In the genomic region with DNA sequence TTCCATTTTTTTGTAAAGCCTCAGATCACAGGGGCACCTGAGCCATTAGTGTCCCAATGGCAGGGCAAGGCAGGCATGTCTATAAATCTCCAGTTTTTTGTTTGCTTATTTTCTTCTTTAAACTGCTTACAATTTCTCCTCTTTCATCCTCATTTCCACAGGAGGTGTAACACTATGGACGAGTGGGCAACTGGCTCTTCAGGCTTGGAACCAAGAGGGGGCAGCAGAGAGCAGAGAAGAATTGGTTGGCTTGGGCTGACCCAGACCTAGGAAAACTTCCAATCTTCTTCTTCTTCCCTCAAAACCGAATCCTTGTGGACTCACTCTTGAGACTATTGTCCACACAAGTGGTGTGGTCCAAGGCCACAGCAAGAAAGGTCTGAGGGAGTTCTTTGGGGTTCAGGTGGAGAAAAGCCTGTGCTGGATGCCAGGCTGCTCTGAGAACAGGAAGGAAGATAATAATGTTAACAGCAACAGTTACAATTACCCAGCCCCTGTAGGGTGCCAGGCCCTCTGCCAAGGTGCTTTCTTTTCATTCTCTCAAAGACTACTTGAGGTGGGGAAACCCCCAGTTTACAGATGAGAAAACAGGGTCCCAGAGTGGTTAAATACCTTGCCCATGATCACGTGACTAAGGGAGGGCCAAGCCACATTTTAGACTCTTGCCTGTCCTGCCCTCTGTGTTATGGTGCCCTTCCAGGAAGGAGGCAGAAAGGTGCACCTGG, we compare ENCODE assay signal across 8 cellular contexts.
DNase-seq lines count a peak whose midpoint lies in the region; ATAC-seq and TF ChIP-seq lines count a peak whose summit lies in the region.

No MANE protein-coding gene starts in this region.

- no peak overlapping the region for H3K27ac ChIP-seq in OCI-LY3 (ENCODE audit: low read length)

- peak; percentile 75 for ATAC-seq in GM18511 (IDR thresholded peaks at IDR 0.05; ENCODE audit: unreplicated experiment)
- ATAC-seq in HG03175 (IDR thresholded peaks at IDR 0.05; ENCODE audit: unreplicated experiment), result peak; percentile 74
- ATAC-seq in sciatic nerve, result peak; percentile 91

- H4K20me1 ChIP-seq in OCI-LY3 (ENCODE audit: insufficient read depth, low read length), result no peaks in the 10 kb centered on the region

- H3K36me3 ChIP-seq in BE2C (no peaks in the 10 kb centered on the region), OCI-LY3 (replicated peaks; ENCODE audit: low read depth, low read length) (no peaks in the 10 kb centered on the region)

- DNase-seq in BE2C, result peak; percentile 56
- peak in 52 of 58 donors; percentile 6 to 81 (median 44) for DNase-seq in anterior cingulate cortex (lab: John Stamatoyannopoulos, UW)
- peak; percentile 57 to 75 for DNase-seq in hippocampal formation (lab: John Stamatoyannopoulos, UW)
- peak; percentile 87 for DNase-seq in sciatic nerve (ENCODE audit: low spot score)
- DNase-seq in dedifferentiated amniotic fluid mesenchymal stem cell (ENCODE audit: extremely low spot score), result no peak

- H3K4me3 ChIP-seq in BE2C (ENCODE audit: low read depth, low read length), result no peak overlapping the region
- no peak overlapping the region for H3K4me3 ChIP-seq in OCI-LY3 (ENCODE audit: low read length)

- peak; percentile 78 for TF ChIP-seq CTCF in BE2C (IDR thresholded peaks at IDR 0.05; ENCODE audit: low read depth, low read length)
- peak; percentile 85 for TF ChIP-seq CTCF in OCI-LY3 (IDR thresholded peaks at IDR 0.05; ENCODE audit: low read depth, low read length)

- intact Hi-C loops in sciatic nerve (cut with DNase I), result loop anchor here (5.0 kb wide), 1 partner anchor 241 kb away; no protein-coding TSS in a partner anchor

- H3K79me2 ChIP-seq in OCI-LY3 (ENCODE audit: low read length), result no peaks in the 10 kb centered on the region

- no peaks in the 10 kb centered on the region for H3K27me3 ChIP-seq in BE2C
- H3K27me3 ChIP-seq in OCI-LY3 (ENCODE audit: low read depth, low read length), result peaks cover 38% of the 10 kb centered on the region

- H3K9me3 ChIP-seq in BE2C (no peaks in the 10 kb centered on the region), OCI-LY3 (ENCODE audit: insufficient read depth, low read length) (no peaks in the 10 kb centered on the region)

- no peaks in the 10 kb centered on the region for H3K4me1 ChIP-seq in BE2C
- H3K4me1 ChIP-seq in OCI-LY3 (ENCODE audit: low read length), result peaks cover 6% of the 10 kb centered on the region

- H3K9ac ChIP-seq in OCI-LY3 (ENCODE audit: low read length), result no peak overlapping the region

- 0 out of 2 replicates have a peak overlapping the region, but pooled peaks have one; percentile 32 for H2AFZ ChIP-seq in OCI-LY3 (ENCODE audit: low read depth, low read length)

- peak overlapping the region; percentile 46 for H3K4me2 ChIP-seq in OCI-LY3 (ENCODE audit: low read length)
